ENCODE assay signal across 13 cellular contexts in genomic region chr4:110091426-110091825, GRCh38.
DNase-seq lines count a peak whose midpoint lies in the region; ATAC-seq, FAIRE-seq and TF ChIP-seq lines count a peak whose summit lies in the region.
"Had no signal": no experiment of that assay in that cellular context is flagged by ENCODE, and none has a peak within 500 bp of the region (broad histone marks: within the 10 kb centered on the region; RNA-seq: fewer than 3 reads in every experiment).

No MANE protein-coding gene starts in this region.

- H2AFZ ChIP-seq in GM23248 = peak overlapping the region; percentile 41

- H4K20me1 ChIP-seq in GM23248 (ENCODE audit: insufficient read depth) = no peaks in the 10 kb centered on the region

- peaks cover 47% of the 10 kb centered on the region for H3K4me1 ChIP-seq in GM23248 (ENCODE audit: insufficient read depth)
- H3K4me1 ChIP-seq: pancreas had no signal

- in situ Hi-C loops in GM23248 (cut with MboI) = no loop called here

- H3K27me3 ChIP-seq in GM23248 (replicated peaks; ENCODE audit: insufficient read depth) = no peaks in the 10 kb centered on the region
- H3K27me3 ChIP-seq: pancreas had no signal

- peak overlapping the region; percentile 39 for H3K4me3 ChIP-seq in GM23248
- H3K4me3 ChIP-seq in retinal pigment epithelial cell (ENCODE audit: low read length) = no peak overlapping the region
- H3K4me3 ChIP-seq: pancreas had no signal

- ATAC-seq in left ventricle myocardium superior = no peak
- ATAC-seq: pancreas; Right ventricle myocardium inferior; stimulated activated naive CD8-positive, alpha-beta T cell treated with anti-CD3 and anti-CD28 coated beads, Interleukin-15, amount 100 ng/mL, for 72 hours had no signal

- H3F3A ChIP-seq in GM23248 (ENCODE audit: insufficient read depth) = peaks cover 34% of the 10 kb centered on the region

- peak; percentile 77 for DNase-seq in GM23248
- DNase-seq in RCC 7860 (ENCODE audit: low spot score) = peak; percentile 74
- DNase-seq in epithelial cell of prostate (ENCODE audit: low read depth, low spot score) = peak; percentile 36
- DNase-seq in retinal pigment epithelial cell (ENCODE audit: low read depth) = peak; percentile 27
- no peak for DNase-seq in hypothalamus (lab: John Stamatoyannopoulos, UW)
- DNase-seq in left ventricle myocardium superior = no peak
- no peak for DNase-seq in ureter (ENCODE audit: low spot score)
- DNase-seq: NCI-H345; pancreas; stimulated activated CD4-positive, alpha-beta T cell treated with anti-CD3 and anti-CD28 coated beads, Interleukin-4, amount 100 ng/mL, for 24 hours; stimulated activated naive CD8-positive, alpha-beta T cell treated with anti-CD3 and anti-CD28 coated beads, Interleukin-15, amount 100 ng/mL, for 72 hours; WERI-Rb-1 had no signal

- intact Hi-C loops in left ventricle myocardium superior (cut with micrococcal nuclease) = no loop called here

- TF ChIP-seq CTCF in retinal pigment epithelial cell (conservative IDR thresholded peaks at IDR 0.05; ENCODE audit: low read depth, low read length) = no peak

- no peaks in the 10 kb centered on the region for H3K9me3 ChIP-seq in GM23248 (ENCODE audit: low read depth)
- H3K9me3 ChIP-seq: pancreas had no signal

- H3K9me2 ChIP-seq in GM23248 (ENCODE audit: insufficient read depth) = no peaks in the 10 kb centered on the region

- H3K27ac ChIP-seq in GM23248 = peak overlapping the region; percentile 24
- H3K27ac ChIP-seq in epithelial cell of prostate = peak overlapping the region; percentile 94
- H3K27ac ChIP-seq: pancreas, WERI-Rb-1 had no signal

- 1 to 2% methylated on average over 4 of the region's 4 CpGs for WGBS in GM23248 (ENCODE audit: low coverage in 1 of 2, low lambda C conversion rate in 2 of 2, missing lambda C conversion rate in 2 of 2), 2 experiments

- FAIRE-seq in RCC 7860 (lab: Jason Lieb, UNC) = peak; percentile 92
- FAIRE-seq: pancreas had no signal

- H3K36me3 ChIP-seq in GM23248 (ENCODE audit: low read depth) = no peaks in the 10 kb centered on the region
- H3K36me3 ChIP-seq: pancreas had no signal

- H3K9ac ChIP-seq in GM23248 = peak overlapping the region; percentile 4; the same call in 1 of the 2 replicates

- H3K79me2 ChIP-seq in GM23248 (ENCODE audit: insufficient read depth) = no peaks in the 10 kb centered on the region

- peak overlapping the region; percentile 54 for H3K4me2 ChIP-seq in GM23248 (ENCODE audit: unreplicated experiment)

Comparison
In these comparisons a context has a peak if more than half of its experiments do, and no peak if none do; other contexts are left out.
1. DNase-seq: peak in GM23248 (single experiment), RCC 7860 (single experiment), epithelial cell of prostate (single experiment) and retinal pigment epithelial cell (single experiment); none in hypothalamus (0 of 51), left ventricle myocardium superior (single experiment) and ureter (single experiment).